24 cellular contexts compared by ENCODE assay signal in the genomic region with DNA sequence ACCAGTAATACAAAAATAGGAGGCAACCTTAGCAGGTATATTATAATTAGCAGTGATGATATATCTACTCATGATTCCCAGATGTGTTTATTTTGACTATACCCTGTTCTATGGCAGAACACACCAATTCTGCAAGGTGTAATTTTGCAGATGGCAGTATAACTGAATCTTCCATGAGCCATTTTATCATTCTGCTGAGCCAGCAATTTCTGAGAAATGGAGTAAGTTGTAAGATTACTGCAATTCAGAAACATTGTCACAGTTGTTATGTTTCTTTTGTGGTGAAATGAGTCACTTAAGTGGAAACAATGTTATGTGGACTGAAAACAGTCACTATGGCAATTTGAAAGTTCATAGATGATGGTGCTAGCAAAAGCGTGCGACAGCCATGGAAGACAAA.
"Had no signal": no experiment of that assay in that cellular context is flagged by ENCODE, and none has a peak within 500 bp of the region (broad histone marks: within the 10 kb centered on the region; RNA-seq: fewer than 3 reads in every experiment).

No MANE protein-coding gene starts in this region.

- DNase-seq: cortex of kidney; effector CD8-positive, alpha-beta T cell; foreskin melanocyte; head of caudate nucleus; kidney; left colon; left ventricle myocardium superior; mesenchymal stem cell; naive thymus-derived CD4-positive, alpha-beta T cell; nephron progenitor cell; retina; spleen; stimulated activated CD4-positive, alpha-beta T cell treated with anti-CD3 and anti-CD28 coated beads, Interleukin-15, amount 100 ng/mL, for 24 hours; stimulated activated CD4-positive, alpha-beta T cell treated with anti-CD3 and anti-CD28 coated beads, Interleukin-1b, Interleukin-23, amount 100 ng/mL, for 48 hours; stimulated activated CD4-positive, alpha-beta T cell treated with anti-CD3 and anti-CD28 coated beads, Interleukin-4, amount 100 ng/mL, for 24 hours; stimulated activated naive CD8-positive, alpha-beta T cell treated with anti-CD3 and anti-CD28 coated beads, Interleukin-15, amount 100 ng/mL, for 72 hours; trophoblast cell had no signal

- H3K4me1 ChIP-seq: parathyroid adenoma, prostate gland, spleen had no signal

- H3K4me1 Mint-ChIP-seq: naive thymus-derived CD4-positive, alpha-beta T cell; nephron progenitor cell; stimulated activated memory B cell treated with anti-CD40 and anti-IgM and Interleukin-4, amounts not matched to agents 10 μg/mL and 1 μg/mL and 100 μg/mL, for 72 hours; stimulated activated naive CD8-positive, alpha-beta T cell treated with anti-CD3 and anti-CD28 coated beads, Interleukin-15, amount 100 ng/mL, for 72 hours had no signal

- H3K9ac ChIP-seq: parathyroid adenoma had no signal

- H3K4me2 ChIP-seq: hepatocyte had no signal

- H3K9me3 ChIP-seq: prostate gland had no signal

- FAIRE-seq: kidney had no signal

- H3K4me3 ChIP-seq: dorsolateral prefrontal cortex, hepatocyte, lung, prostate gland, spleen had no signal

- H3K79me2 ChIP-seq: hepatocyte, parathyroid adenoma had no signal

- H3K27me3 ChIP-seq: dorsolateral prefrontal cortex, hepatocyte, spleen had no signal

- H3K4me3 Mint-ChIP-seq: naive thymus-derived CD4-positive, alpha-beta T cell; nephron progenitor cell; stimulated activated memory B cell treated with anti-CD40 and anti-IgM and Interleukin-4, amounts not matched to agents 10 μg/mL and 1 μg/mL and 100 μg/mL, for 72 hours; stimulated activated naive CD8-positive, alpha-beta T cell treated with anti-CD3 and anti-CD28 coated beads, Interleukin-15, amount 100 ng/mL, for 72 hours had no signal

- H3K36me3 Mint-ChIP-seq: stimulated activated memory B cell treated with anti-CD40 and anti-IgM and Interleukin-4, amounts not matched to agents 10 μg/mL and 1 μg/mL and 100 μg/mL, for 72 hours had no signal

- H3K27ac Mint-ChIP-seq: naive thymus-derived CD4-positive, alpha-beta T cell; nephron progenitor cell; stimulated activated memory B cell treated with anti-CD40 and anti-IgM and Interleukin-4, amounts not matched to agents 10 μg/mL and 1 μg/mL and 100 μg/mL, for 72 hours; stimulated activated naive CD8-positive, alpha-beta T cell treated with anti-CD3 and anti-CD28 coated beads, Interleukin-15, amount 100 ng/mL, for 72 hours had no signal

- H3K27me3 Mint-ChIP-seq: naive thymus-derived CD4-positive, alpha-beta T cell; stimulated activated memory B cell treated with anti-CD40 and anti-IgM and Interleukin-4, amounts not matched to agents 10 μg/mL and 1 μg/mL and 100 μg/mL, for 72 hours; stimulated activated naive CD8-positive, alpha-beta T cell treated with anti-CD3 and anti-CD28 coated beads, Interleukin-15, amount 100 ng/mL, for 72 hours had no signal

- H3K27ac ChIP-seq: dorsolateral prefrontal cortex, hepatocyte, parathyroid adenoma, prostate gland, spleen had no signal

- ATAC-seq: left colon; left ventricle myocardium superior; naive thymus-derived CD4-positive, alpha-beta T cell; sciatic nerve; stimulated activated memory B cell treated with anti-CD40 and anti-IgM and Interleukin-4, amounts not matched to agents 10 μg/mL and 1 μg/mL and 100 μg/mL, for 72 hours; stimulated activated naive CD8-positive, alpha-beta T cell treated with anti-CD3 and anti-CD28 coated beads, Interleukin-15, amount 100 ng/mL, for 72 hours had no signal

- H3K36me3 ChIP-seq: prostate gland, spleen had no signal

- H2AFZ ChIP-seq: hepatocyte, parathyroid adenoma had no signal
